In the genomic region with DNA sequence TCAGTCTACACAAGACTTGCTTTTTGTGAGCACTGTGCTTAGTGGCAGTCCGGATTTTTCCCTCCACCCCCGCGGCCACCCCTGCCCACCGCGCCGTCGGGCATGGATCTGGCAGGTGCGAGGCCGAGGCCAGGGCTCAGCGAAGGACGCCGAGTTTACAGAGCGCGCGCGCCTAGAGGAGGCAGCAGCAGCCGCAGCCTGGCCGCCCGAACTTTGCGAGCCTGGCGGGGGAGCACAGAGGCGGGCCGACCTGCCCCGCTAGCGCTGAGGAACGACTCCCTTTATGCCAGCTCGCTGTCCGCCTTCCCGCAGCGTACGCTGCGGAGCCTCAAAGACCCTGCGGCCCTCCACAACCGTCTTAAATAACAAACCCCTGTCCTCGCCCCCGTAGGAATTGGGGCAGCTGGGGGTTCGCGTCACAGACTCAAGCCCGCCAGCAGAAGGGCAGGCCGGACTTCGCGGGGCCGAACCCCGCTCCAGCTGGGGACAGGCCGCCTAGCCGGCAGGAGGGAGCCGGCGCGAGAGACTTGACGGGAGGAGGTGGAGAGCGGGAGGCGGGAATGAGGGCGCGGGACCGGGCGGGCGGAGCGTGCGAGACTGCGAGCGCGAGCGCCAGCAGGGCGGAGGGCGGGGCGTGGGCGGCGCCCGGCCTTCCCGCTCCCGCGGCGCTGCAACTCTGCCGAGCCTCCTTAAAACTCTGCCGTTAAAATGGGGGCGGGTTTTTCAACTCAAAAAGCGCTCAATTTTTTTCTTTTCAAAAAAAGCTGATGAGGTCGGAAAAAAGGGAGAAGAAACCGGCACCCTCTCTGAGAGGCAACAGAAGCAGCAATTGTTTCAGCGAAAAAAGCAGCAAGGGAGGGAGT, we compare ENCODE assay signal across 1 cellular context.
TF ChIP-seq lines count a peak whose summit lies in the region.

No MANE protein-coding gene starts in this region.

TF ChIP-seq in HepG2, 621 proteins besides CTCF, POLR2A, EP300 and RAD21 (continued from another document and continues in another):
- TF ChIP-seq, protein P1, sequence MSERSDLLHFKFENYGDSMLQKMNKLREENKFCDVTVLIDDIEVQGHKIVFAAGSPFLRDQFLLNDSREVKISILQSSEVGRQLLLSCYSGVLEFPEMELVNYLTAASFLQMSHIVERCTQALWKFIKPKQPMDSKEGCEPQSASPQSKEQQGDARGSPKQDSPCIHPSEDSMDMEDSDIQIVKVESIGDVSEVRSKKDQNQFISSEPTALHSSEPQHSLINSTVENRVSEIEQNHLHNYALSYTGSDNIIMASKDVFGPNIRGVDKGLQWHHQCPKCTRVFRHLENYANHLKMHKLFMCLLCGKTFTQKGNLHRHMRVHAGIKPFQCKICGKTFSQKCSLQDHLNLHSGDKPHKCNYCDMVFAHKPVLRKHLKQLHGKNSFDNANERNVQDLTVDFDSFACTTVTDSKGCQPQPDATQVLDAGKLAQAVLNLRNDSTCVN (CRISPR knock-in tag; IDR thresholded peaks at IDR 0.05; ENCODE audit: borderline replicate concordance) = no peak; the same call in 1 of the 2 replicates
- TF ChIP-seq ARNT2 (CRISPR knock-in tag; IDR thresholded peaks at IDR 0.05; ENCODE audit: low read depth) = peak; percentile 80
- 0 out of 2 replicates have a peak, but pooled peaks have one; percentile 24 for TF ChIP-seq MTA1 (CRISPR knock-in tag; IDR thresholded peaks at IDR 0.05; ENCODE audit: borderline replicate concordance)
- TF ChIP-seq ZNF275 (CRISPR knock-in tag; IDR thresholded peaks at IDR 0.05; ENCODE audit: borderline replicate concordance) = no peak
- no peak for TF ChIP-seq ZNF143 (CRISPR knock-in tag; IDR thresholded peaks at IDR 0.05)
- peak; percentile 53 for TF ChIP-seq GATAD1 (CRISPR knock-in tag; IDR thresholded peaks at IDR 0.05)
- TF ChIP-seq ZNF629 (CRISPR knock-in tag; conservative IDR thresholded peaks at IDR 0.05) = no peak
- no peak for TF ChIP-seq ZNF839 (CRISPR knock-in tag; IDR thresholded peaks at IDR 0.05; ENCODE audit: borderline replicate concordance)
- peak; percentile 36 for TF ChIP-seq STAG1 (CRISPR knock-in tag; IDR thresholded peaks at IDR 0.05)
- TF ChIP-seq ZSCAN21 (CRISPR knock-in tag; IDR thresholded peaks at IDR 0.05; ENCODE audit: borderline replicate concordance) = peak; percentile 25; the same call in 1 of the 2 replicates
- TF ChIP-seq, protein P2, sequence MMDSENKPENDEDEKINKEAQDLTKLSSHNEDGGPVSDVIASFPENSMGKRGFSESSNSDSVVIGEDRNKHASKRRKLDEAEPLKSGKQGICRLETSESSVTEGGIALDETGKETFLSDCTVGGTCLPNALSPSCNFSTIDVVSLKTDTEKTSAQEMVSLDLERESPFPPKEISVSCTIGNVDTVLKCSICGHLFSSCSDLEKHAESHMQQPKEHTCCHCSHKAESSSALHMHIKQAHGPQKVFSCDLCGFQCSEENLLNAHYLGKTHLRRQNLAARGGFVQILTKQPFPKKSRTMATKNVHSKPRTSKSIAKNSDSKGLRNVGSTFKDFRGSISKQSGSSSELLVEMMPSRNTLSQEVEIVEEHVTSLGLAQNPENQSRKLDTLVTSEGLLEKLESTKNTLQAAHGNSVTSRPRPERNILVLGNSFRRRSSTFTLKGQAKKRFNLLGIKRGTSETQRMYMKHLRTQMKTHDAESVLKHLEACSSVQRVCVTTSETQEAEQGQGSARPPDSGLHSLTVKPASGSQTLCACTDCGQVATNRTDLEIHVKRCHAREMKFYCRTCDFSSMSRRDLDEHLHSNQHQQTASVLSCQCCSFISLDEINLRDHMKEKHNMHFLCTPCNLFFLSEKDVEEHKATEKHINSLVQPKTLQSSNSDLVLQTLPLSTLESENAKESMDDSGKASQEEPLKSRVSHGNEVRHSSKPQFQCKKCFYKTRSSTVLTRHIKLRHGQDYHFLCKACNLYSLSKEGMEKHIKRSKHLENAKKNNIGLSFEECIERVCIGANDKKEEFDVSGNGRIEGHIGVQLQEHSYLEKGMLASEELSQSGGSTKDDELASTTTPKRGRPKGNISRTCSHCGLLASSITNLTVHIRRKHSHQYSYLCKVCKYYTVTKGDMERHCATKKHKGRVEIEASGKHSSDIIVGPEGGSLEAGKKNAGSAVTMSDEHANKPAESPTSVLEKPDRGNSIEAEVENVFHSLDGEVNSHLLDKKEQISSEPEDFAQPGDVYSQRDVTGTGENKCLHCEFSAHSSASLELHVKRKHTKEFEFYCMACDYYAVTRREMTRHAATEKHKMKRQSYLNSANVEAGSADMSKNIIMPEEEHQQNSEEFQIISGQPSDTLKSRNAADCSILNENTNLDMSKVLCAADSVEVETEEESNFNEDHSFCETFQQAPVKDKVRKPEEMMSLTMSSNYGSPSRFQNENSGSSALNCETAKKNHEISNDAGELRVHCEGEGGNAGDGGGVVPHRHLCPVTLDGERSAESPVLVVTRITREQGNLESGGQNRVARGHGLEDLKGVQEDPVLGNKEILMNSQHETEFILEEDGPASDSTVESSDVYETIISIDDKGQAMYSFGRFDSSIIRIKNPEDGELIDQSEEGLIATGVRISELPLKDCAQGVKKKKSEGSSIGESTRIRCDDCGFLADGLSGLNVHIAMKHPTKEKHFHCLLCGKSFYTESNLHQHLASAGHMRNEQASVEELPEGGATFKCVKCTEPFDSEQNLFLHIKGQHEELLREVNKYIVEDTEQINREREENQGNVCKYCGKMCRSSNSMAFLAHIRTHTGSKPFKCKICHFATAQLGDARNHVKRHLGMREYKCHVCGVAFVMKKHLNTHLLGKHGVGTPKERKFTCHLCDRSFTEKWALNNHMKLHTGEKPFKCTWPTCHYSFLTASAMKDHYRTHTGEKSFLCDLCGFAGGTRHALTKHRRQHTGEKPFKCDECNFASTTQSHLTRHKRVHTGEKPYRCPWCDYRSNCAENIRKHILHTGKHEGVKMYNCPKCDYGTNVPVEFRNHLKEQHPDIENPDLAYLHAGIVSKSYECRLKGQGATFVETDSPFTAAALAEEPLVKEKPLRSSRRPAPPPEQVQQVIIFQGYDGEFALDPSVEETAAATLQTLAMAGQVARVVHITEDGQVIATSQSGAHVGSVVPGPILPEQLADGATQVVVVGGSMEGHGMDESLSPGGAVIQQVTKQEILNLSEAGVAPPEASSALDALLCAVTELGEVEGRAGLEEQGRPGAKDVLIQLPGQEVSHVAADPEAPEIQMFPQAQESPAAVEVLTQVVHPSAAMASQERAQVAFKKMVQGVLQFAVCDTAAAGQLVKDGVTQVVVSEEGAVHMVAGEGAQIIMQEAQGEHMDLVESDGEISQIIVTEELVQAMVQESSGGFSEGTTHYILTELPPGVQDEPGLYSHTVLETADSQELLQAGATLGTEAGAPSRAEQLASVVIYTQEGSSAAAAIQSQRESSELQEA (CRISPR knock-in tag; IDR thresholded peaks at IDR 0.05; ENCODE audit: not compliant biosample characterization) = peak; percentile 18
- peak; percentile 70; the same call in 1 of the 2 replicates for TF ChIP-seq ZNF329 (CRISPR knock-in tag; IDR thresholded peaks at IDR 0.05; ENCODE audit: low read depth)
- no peak for TF ChIP-seq ZNF20 (CRISPR knock-in tag; IDR thresholded peaks at IDR 0.05)
- TF ChIP-seq, protein P3, sequence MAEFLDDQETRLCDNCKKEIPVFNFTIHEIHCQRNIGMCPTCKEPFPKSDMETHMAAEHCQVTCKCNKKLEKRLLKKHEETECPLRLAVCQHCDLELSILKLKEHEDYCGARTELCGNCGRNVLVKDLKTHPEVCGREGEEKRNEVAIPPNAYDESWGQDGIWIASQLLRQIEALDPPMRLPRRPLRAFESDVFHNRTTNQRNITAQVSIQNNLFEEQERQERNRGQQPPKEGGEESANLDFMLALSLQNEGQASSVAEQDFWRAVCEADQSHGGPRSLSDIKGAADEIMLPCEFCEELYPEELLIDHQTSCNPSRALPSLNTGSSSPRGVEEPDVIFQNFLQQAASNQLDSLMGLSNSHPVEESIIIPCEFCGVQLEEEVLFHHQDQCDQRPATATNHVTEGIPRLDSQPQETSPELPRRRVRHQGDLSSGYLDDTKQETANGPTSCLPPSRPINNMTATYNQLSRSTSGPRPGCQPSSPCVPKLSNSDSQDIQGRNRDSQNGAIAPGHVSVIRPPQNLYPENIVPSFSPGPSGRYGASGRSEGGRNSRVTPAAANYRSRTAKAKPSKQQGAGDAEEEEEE (CRISPR knock-in tag; IDR thresholded peaks at IDR 0.05; ENCODE audit: borderline replicate concordance) = peak; percentile 69; the same call in 1 of the 2 replicates
- TF ChIP-seq, protein P4, sequence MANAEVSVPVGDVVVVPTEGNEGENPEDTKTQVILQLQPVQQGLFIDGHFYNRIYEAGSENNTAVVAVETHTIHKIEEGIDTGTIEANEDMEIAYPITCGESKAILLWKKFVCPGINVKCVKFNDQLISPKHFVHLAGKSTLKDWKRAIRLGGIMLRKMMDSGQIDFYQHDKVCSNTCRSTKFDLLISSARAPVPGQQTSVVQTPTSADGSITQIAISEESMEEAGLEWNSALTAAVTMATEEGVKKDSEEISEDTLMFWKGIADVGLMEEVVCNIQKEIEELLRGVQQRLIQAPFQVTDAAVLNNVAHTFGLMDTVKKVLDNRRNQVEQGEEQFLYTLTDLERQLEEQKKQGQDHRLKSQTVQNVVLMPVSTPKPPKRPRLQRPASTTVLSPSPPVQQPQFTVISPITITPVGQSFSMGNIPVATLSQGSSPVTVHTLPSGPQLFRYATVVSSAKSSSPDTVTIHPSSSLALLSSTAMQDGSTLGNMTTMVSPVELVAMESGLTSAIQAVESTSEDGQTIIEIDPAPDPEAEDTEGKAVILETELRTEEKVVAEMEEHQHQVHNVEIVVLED (CRISPR knock-in tag; IDR thresholded peaks at IDR 0.05; ENCODE audit: borderline replicate concordance) = peak; percentile 60
- TF ChIP-seq TERF1 (CRISPR knock-in tag; IDR thresholded peaks at IDR 0.05) = no peak
- TF ChIP-seq, protein P5, sequence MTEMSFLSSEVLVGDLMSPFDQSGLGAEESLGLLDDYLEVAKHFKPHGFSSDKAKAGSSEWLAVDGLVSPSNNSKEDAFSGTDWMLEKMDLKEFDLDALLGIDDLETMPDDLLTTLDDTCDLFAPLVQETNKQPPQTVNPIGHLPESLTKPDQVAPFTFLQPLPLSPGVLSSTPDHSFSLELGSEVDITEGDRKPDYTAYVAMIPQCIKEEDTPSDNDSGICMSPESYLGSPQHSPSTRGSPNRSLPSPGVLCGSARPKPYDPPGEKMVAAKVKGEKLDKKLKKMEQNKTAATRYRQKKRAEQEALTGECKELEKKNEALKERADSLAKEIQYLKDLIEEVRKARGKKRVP (CRISPR knock-in tag; IDR thresholded peaks at IDR 0.05) = peak in 1 of 2 experiments; percentile 47; a peak in 2 of 4 replicates
- TF ChIP-seq SP4 (CRISPR knock-in tag; IDR thresholded peaks at IDR 0.05) = peak; percentile 55; the same call in 1 of the 2 replicates
- TF ChIP-seq ZNF331 (CRISPR knock-in tag; IDR thresholded peaks at IDR 0.05) = peak; percentile 11; the same call in 1 of the 2 replicates
- TF ChIP-seq, protein P6, sequence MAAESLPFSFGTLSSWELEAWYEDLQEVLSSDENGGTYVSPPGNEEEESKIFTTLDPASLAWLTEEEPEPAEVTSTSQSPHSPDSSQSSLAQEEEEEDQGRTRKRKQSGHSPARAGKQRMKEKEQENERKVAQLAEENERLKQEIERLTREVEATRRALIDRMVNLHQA (CRISPR knock-in tag; IDR thresholded peaks at IDR 0.05) = no peak
- peak; percentile 94 for TF ChIP-seq ZNF891 (CRISPR knock-in tag; IDR thresholded peaks at IDR 0.05)
